9 cellular contexts compared by ENCODE assay signal in the genomic region with DNA sequence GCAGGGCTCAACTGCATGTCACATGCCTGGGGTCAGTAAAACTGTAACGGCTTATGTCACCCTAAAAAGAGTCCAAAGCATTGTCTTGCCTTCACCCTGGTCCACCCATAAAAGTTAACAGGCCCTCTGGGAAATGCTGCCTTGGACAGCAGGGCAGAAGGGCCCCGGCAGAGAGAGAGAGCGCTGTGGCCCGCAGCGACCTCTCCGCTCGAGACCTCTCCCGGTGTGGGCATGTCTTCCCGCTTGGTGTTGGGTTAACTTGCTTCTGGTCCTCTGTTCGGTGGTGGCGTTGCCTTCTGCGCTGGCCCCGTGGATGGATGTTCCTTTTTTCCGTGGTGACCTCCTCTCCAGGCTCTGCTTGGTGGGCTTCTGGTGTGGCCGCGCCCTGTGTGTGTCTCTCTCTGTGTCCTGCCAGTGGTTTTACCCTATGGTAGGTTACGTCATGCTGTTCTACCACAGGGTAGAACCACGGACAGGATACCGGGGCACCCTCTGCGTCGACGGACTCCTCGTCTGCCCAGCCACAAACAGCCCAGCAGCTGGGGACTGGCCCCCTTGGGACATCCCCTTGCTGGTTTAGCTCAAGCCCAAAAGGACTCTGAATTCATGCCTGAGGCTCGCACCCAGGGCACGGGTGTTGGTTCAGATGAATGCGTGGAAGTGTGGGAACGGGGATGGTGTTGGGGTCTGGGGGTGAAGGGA.
"Had no signal": no experiment of that assay in that cellular context is flagged by ENCODE, and none has a peak within 500 bp of the region (broad histone marks: within the 10 kb centered on the region; RNA-seq: fewer than 3 reads in every experiment).

No MANE protein-coding gene starts in this region.

- H3K27me3 Mint-ChIP-seq: activated naive CD8-positive, alpha-beta T cell; T-helper 17 cell had no signal

- H3K9me3 ChIP-seq: suprapubic skin had no signal

- H3K27ac Mint-ChIP-seq: activated naive CD8-positive, alpha-beta T cell; T-helper 17 cell had no signal

- H3K4me1 Mint-ChIP-seq: T-helper 17 cell had no signal

- H3K4me3 Mint-ChIP-seq: activated naive CD8-positive, alpha-beta T cell; activated T-cell treated with anti-CD3 and anti-CD28 coated beads, Interleukin-2, amount 50 U/mL, for 4 hours; T-helper 17 cell had no signal

- H3K27me3 ChIP-seq: foreskin keratinocyte, suprapubic skin had no signal

- H3K4me3 ChIP-seq: smooth muscle cell, suprapubic skin had no signal

- H3K27ac ChIP-seq: foreskin keratinocyte, suprapubic skin had no signal

- DNase-seq: activated gamma-delta T cell; activated T-cell treated with anti-CD3 and anti-CD28 coated beads, Interleukin-2, amount 50 U/mL, for 4 hours; foreskin keratinocyte; right cardiac atrium; stimulated activated naive CD4-positive, alpha-beta T cell treated with Interleukin-2 at 50 U/mL for 16 hours; T-helper 17 cell had no signal

- H3K4me2 ChIP-seq: smooth muscle cell had no signal

- H3K4me1 ChIP-seq: foreskin keratinocyte had no signal

- H3K9me3 Mint-ChIP-seq: activated T-cell treated with anti-CD3 and anti-CD28 coated beads, Interleukin-2, amount 50 U/mL, for 4 hours had no signal
